In the genomic region with DNA sequence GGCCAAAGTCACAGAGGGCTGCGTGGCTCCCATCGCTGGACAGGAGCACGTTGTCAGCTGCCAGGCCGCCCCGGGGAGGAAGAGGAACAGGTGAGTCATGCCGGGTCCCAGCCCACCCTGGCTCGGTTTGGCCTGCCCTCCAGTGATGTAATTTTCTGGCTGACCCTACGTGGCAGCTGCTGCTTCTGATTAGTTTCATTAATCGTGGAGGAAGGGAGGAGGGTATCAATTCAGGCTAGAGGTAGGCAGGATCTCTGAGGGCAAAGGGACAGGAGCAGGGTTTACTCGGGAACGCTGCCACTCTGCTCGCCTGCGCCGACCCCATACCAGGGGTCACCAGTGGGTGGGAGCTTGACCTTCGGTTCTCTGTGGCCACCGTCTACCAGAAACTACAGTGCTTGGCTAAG, we compare ENCODE assay signal across 23 cellular contexts. TPM values are rescaled to one million over a fixed set of nuclear protein-coding genes. Genes with fewer than 3 reads are reported as not detected.
DNase-seq lines count a peak whose midpoint lies in the region; ATAC-seq and TF ChIP-seq lines count a peak whose summit lies in the region.
"Had no signal": no experiment of that assay in that cellular context is flagged by ENCODE, and none has a peak within 500 bp of the region (broad histone marks: within the 10 kb centered on the region; RNA-seq: fewer than 3 reads in every experiment).

No MANE protein-coding gene starts in this region.

- no peaks in the 10 kb centered on the region for H3K79me2 ChIP-seq in GM23248 (ENCODE audit: insufficient read depth)

- no peak overlapping the region for H3K4me2 ChIP-seq in GM23248 (ENCODE audit: unreplicated experiment)

- no peaks in the 10 kb centered on the region for H3K27me3 ChIP-seq in CD8-positive, alpha-beta T cell (ENCODE audit: insufficient read depth, low read length)
- no peaks in the 10 kb centered on the region for H3K27me3 ChIP-seq in GM23248 (replicated peaks; ENCODE audit: insufficient read depth)
- no peaks in the 10 kb centered on the region for H3K27me3 ChIP-seq in transverse colon
- H3K27me3 ChIP-seq: colonic mucosa, suprapubic skin had no signal

- H3K9me3 Mint-ChIP-seq in CD8-positive, alpha-beta T cell, result no peaks in the 10 kb centered on the region
- no peaks in the 10 kb centered on the region for H3K9me3 Mint-ChIP-seq in WTC11
- H3K9me3 Mint-ChIP-seq: CD8-positive, alpha-beta memory T cell had no signal

- peaks cover 55% of the 10 kb centered on the region for H3K36me3 Mint-ChIP-seq in CD8-positive, alpha-beta T cell
- peaks cover 9% of the 10 kb centered on the region; the same call in 1 of the 2 replicates for H3K36me3 Mint-ChIP-seq in WTC11

- H3K4me1 Mint-ChIP-seq in CD8-positive, alpha-beta T cell (ENCODE audit: low read depth), result peaks cover 12% of the 10 kb centered on the region
- H3K4me1 Mint-ChIP-seq in WTC11, result peaks cover 12% of the 10 kb centered on the region

- 57 to 60% methylated on average over 16 of the region's 16 CpGs for WGBS in GM23248 (ENCODE audit: low coverage in 1 of 2, low lambda C conversion rate in 2 of 2, missing lambda C conversion rate in 2 of 2), 2 experiments
- WGBS in transverse colon (ENCODE audit: low coverage in 1 of 2), 2 donors, result 92% methylated on average over 12 of the region's 16 CpGs; no CpG with 5 or more reads in 1 of the 2 donors

- no peaks in the 10 kb centered on the region for H3K9me2 ChIP-seq in GM23248 (ENCODE audit: insufficient read depth)

- no peak for TF ChIP-seq CTCF in CD8-positive, alpha-beta T cell (IDR thresholded peaks at IDR 0.05)
- TF ChIP-seq CTCF in WTC11 (IDR thresholded peaks at IDR 0.05) (no peak), transverse colon (IDR thresholded peaks at IDR 0.05) (no peak)

- peaks cover 6% of the 10 kb centered on the region; the same call in 1 of the 2 replicates for H3F3A ChIP-seq in GM23248 (ENCODE audit: insufficient read depth)

- no peaks in the 10 kb centered on the region for H3K27me3 Mint-ChIP-seq in CD8-positive, alpha-beta T cell (ENCODE audit: low read depth)
- no peaks in the 10 kb centered on the region for H3K27me3 Mint-ChIP-seq in WTC11 (ENCODE audit: low read depth)
- H3K27me3 Mint-ChIP-seq: activated CD8-positive, alpha-beta memory T cell treated with anti-CD3 and anti-CD28 coated beads, Interleukin-2, amount 10 ng/mL, durations not matched to agents 7 days and 5 days; CD8-positive, alpha-beta memory T cell had no signal

- H3K9ac ChIP-seq in GM23248, result no peak overlapping the region

- DNase-seq in CD8-positive, alpha-beta T cell, result no peak
- DNase-seq in GM23248, result peak; percentile 33
- no peak for DNase-seq in WTC11 (ENCODE audit: low spot score)
- peak; percentile 84 for DNase-seq in left lobe of liver (ENCODE audit: low spot score)
- no peak for DNase-seq in NCI-H1930 (lab: John Stamatoyannopoulos, UW)
- DNase-seq in transverse colon, result no peak
- DNase-seq: activated CD8-positive, alpha-beta memory T cell treated with anti-CD3 and anti-CD28 coated beads, Interleukin-2, amount 10 ng/mL, durations not matched to agents 7 days and 5 days; CD8-positive, alpha-beta memory T cell; colonic mucosa; GDM1; glutamatergic neuron; HCEC 1CT; KBM-7; left colon; midbrain; NCI-H187; NCI-H2227 treated with DMSO at 0.1 percent for 48 hours; NCI-H774; SHP77 had no signal

- TF ChIP-seq EP300 in transverse colon (IDR thresholded peaks at IDR 0.05; ENCODE audit: low read depth), result no peak

- H2AFZ ChIP-seq in GM23248, result no peak overlapping the region

- H3K27ac ChIP-seq in CD8-positive, alpha-beta T cell (ENCODE audit: low read depth, low read length), result no peak overlapping the region
- no peak overlapping the region for H3K27ac ChIP-seq in GM23248
- no peak overlapping the region for H3K27ac ChIP-seq in transverse colon
- H3K27ac ChIP-seq: colonic mucosa, suprapubic skin had no signal

- TF ChIP-seq POLR2A in transverse colon (IDR thresholded peaks at IDR 0.05), result no peak

- CTCF ChIA-PET in CD8-positive, alpha-beta T cell (lab: Charles Lee), result interaction anchor here (1.4 to 14.3 kb wide), 5 partner anchors 9 to 138 kb away, joined by 3 to 279 read pairs (median 104); partner anchors contain the start of genes ACBD4, FMNL1 and MAP3K14
- CTCF ChIA-PET in WTC11 (lab: Charles Lee), result interaction anchor here (1.2 to 4.8 kb wide), 5 partner anchors 18 to 111 kb away, joined by 4 to 32 read pairs (median 23); no protein-coding TSS in a partner anchor

- H3K27ac Mint-ChIP-seq in CD8-positive, alpha-beta T cell, result peak overlapping the region; percentile 67
- H3K27ac Mint-ChIP-seq in WTC11, result peak overlapping the region; percentile 13; the same call in 1 of the 2 replicates
- H3K27ac Mint-ChIP-seq: activated CD8-positive, alpha-beta memory T cell treated with anti-CD3 and anti-CD28 coated beads, Interleukin-2, amount 10 ng/mL, durations not matched to agents 7 days and 5 days had no signal

- intact Hi-C loops in CD8-positive, alpha-beta T cell (cut with DNase I, micrococcal nuclease), result no loop called here
- intact Hi-C loops in transverse colon (cut with DNase I; ENCODE audit: low total_unique reads), result no loop called here

- POLR2A ChIA-PET in CD8-positive, alpha-beta T cell (lab: Charles Lee), result no interaction called here
- POLR2A ChIA-PET in WTC11 (lab: Charles Lee), result no interaction called here

- no peak for ATAC-seq in CD8-positive, alpha-beta T cell
- ATAC-seq in WTC11 (no peak), left lobe of liver (peak; percentile 82), GM18873 (IDR thresholded peaks at IDR 0.05; ENCODE audit: low FRiP score, unreplicated experiment) (no peak)
- ATAC-seq: activated CD8-positive, alpha-beta memory T cell treated with anti-CD3 and anti-CD28 coated beads, Interleukin-2, amount 10 ng/mL, durations not matched to agents 7 days and 5 days; left colon had no signal

- H3K4me3 ChIP-seq in CD8-positive, alpha-beta T cell (ENCODE audit: low read depth, low read length), result no peak overlapping the region
- H3K4me3 ChIP-seq in GM23248, result no peak overlapping the region
- H3K4me3 ChIP-seq in transverse colon, result no peak overlapping the region
- H3K4me3 ChIP-seq: colonic mucosa, suprapubic skin had no signal

- no peaks in the 10 kb centered on the region for H4K20me1 ChIP-seq in GM23248 (ENCODE audit: insufficient read depth)

- no peak overlapping the region for H3K4me3 Mint-ChIP-seq in CD8-positive, alpha-beta T cell
- no peak overlapping the region for H3K4me3 Mint-ChIP-seq in WTC11
- H3K4me3 Mint-ChIP-seq: activated CD8-positive, alpha-beta memory T cell treated with anti-CD3 and anti-CD28 coated beads, Interleukin-2, amount 10 ng/mL, durations not matched to agents 7 days and 5 days; CD8-positive, alpha-beta memory T cell had no signal

- no peaks in the 10 kb centered on the region for H3K9me3 ChIP-seq in CD8-positive, alpha-beta T cell (ENCODE audit: low read length)
- H3K9me3 ChIP-seq in GM23248 (ENCODE audit: low read depth) (no peaks in the 10 kb centered on the region), transverse colon (no peaks in the 10 kb centered on the region)
- H3K9me3 ChIP-seq: colonic mucosa, suprapubic skin had no signal

- H3K4me1 ChIP-seq in CD8-positive, alpha-beta T cell (ENCODE audit: insufficient read depth, low read length), result no peaks in the 10 kb centered on the region
- peaks cover 3% of the 10 kb centered on the region; the same call in 1 of the 2 replicates for H3K4me1 ChIP-seq in GM23248 (ENCODE audit: insufficient read depth)
- peaks cover 9 to 28% (median 14%) of the 10 kb centered on the region in 4 donors for H3K4me1 ChIP-seq in transverse colon

- peaks cover 38% of the 10 kb centered on the region for H3K36me3 ChIP-seq in CD8-positive, alpha-beta T cell (ENCODE audit: insufficient read depth, low read length)
- H3K36me3 ChIP-seq in GM23248 (ENCODE audit: low read depth) (peaks cover 45% of the 10 kb centered on the region), transverse colon (peaks cover 0 to 45% (median 23%) of the 10 kb centered on the region in 4 donors)

- in situ Hi-C loops in GM23248 (cut with MboI), result loop anchor here (10.0 kb wide), 1 partner anchor 111 kb away; no protein-coding TSS in a partner anchor
- in situ Hi-C loops in transverse colon (cut with MboI; ENCODE audit: low pct_ligation_motif_present in 1 of 4, low pct_unique_long_range_greater_than_20kb in 1 of 4, low sequenced_read_pairs in 3 of 4), result loop anchor here in 1 of 4 donors (10.0 kb wide), 1 partner anchor 111 kb away; no protein-coding TSS in a partner anchor

TF ChIP-seq in WTC11, 78 proteins besides CTCF, POLR2A, EP300 and RAD21 (continues in another document):
- TF ChIP-seq, protein P1, sequence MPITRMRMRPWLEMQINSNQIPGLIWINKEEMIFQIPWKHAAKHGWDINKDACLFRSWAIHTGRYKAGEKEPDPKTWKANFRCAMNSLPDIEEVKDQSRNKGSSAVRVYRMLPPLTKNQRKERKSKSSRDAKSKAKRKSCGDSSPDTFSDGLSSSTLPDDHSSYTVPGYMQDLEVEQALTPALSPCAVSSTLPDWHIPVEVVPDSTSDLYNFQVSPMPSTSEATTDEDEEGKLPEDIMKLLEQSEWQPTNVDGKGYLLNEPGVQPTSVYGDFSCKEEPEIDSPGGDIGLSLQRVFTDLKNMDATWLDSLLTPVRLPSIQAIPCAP (CRISPR knock-in tag; IDR thresholded peaks at IDR 0.05), result no peak
- no peak for TF ChIP-seq ELF4 (CRISPR knock-in tag; IDR thresholded peaks at IDR 0.05; ENCODE audit: low read depth)
- TF ChIP-seq NR2C2 (CRISPR knock-in tag; IDR thresholded peaks at IDR 0.05), result no peak
- TF ChIP-seq NFATC4 (CRISPR knock-in tag; IDR thresholded peaks at IDR 0.05), result no peak
- no peak for TF ChIP-seq OVOL2 (CRISPR knock-in tag; IDR thresholded peaks at IDR 0.05; ENCODE audit: borderline replicate concordance)
- no peak for TF ChIP-seq TEAD4 (CRISPR knock-in tag; IDR thresholded peaks at IDR 0.05)
- TF ChIP-seq FOXP1 (CRISPR knock-in tag; IDR thresholded peaks at IDR 0.05; ENCODE audit: borderline replicate concordance), result no peak

RNA-seq across cellular contexts. Expression of gene SPATA32, which starts 11.7 kb away (rescaled TPM):
- total RNA-seq in CD8-positive, alpha-beta T cell, result under 1 TPM in 1 of 2 experiments, not detected in 1; 0.22 TPM
- not detected in 2 replicates for total RNA-seq in GM23248 (2014; rRNA removed; shearing (Covaris generic))
- not detected in 2 replicates for polyA plus RNA-seq in GM23248 (2016; fragmentation: Nextera tagmentation; extraction: Ambion mirVana)
- total RNA-seq in WTC11 (2021), result 0.14 to 0.15 TPM in 2 of 3 replicates, not detected in the other
- total RNA-seq in left lobe of liver, result not detected
- under 1 TPM in 1 of 4 donors, not detected in 3; 0.48 TPM for total RNA-seq in transverse colon
- total RNA-seq: colonic mucosa, fibroblast of lung, left colon, suprapubic skin had no signal
- polyA plus RNA-seq: fibroblast of lung, neural cell had no signal

RNA-seq across cellular contexts. Expression of gene MAP3K14, which starts 43.3 kb away (rescaled TPM):
- total RNA-seq in CD8-positive, alpha-beta T cell, result 10 to 100 TPM; 38.1 to 39.1 TPM
- total RNA-seq in GM23248 (2014; rRNA removed; shearing (Covaris generic)), result 3.0 and 4.2 TPM in 2 replicates
- polyA plus RNA-seq in GM23248 (2016; fragmentation: Nextera tagmentation; extraction: Ambion mirVana), result 2.7 and 3.4 TPM in 2 replicates
- 3.3 to 4.0 TPM (median 3.8 TPM) in 3 replicates for total RNA-seq in WTC11 (2021)
- 6.9 TPM for total RNA-seq in left lobe of liver
- 10 to 100 TPM; 13.0 to 33.7 (median 18.7) TPM for total RNA-seq in transverse colon

RNA-seq across cellular contexts. Expression of gene FMNL1, which starts 51.9 kb away (rescaled TPM):
- total RNA-seq in CD8-positive, alpha-beta T cell, result 100 to 1,000 TPM; 527 to 558 TPM
- 4.2 and 10.5 TPM in 2 replicates for total RNA-seq in GM23248 (2014; rRNA removed; shearing (Covaris generic))
- polyA plus RNA-seq in GM23248 (2016; fragmentation: Nextera tagmentation; extraction: Ambion mirVana), result 1.4 and 1.7 TPM in 2 replicates
- total RNA-seq in WTC11 (2021) (5.3 to 7.9 TPM (median 7.3 TPM) in 3 replicates), left lobe of liver (3.4 TPM), transverse colon (10 to 100 TPM in 2 of 4 donors, 1 to 10 TPM in 2; 1.2 to 17.5 (median 10.6) TPM)

Comparison
In these comparisons a context has a peak if more than half of its experiments do, and no peak if none do; other contexts are left out.
1. DNase-seq: peak in GM23248 (single experiment) and left lobe of liver (single experiment); none in CD8-positive, alpha-beta T cell (0 of 7), WTC11 (single experiment), NCI-H1930 (0 of 2) and transverse colon (single experiment).
2. RNA of gene FMNL1, which starts 51.9 kb away (total RNA-seq): 527 to 558 TPM in CD8-positive, alpha-beta T cell; 1.2 to 17.5 TPM in transverse colon, 5.3 to 7.9 TPM in WTC11, 4.2 to 10.5 TPM in GM23248 and 3.4 TPM in left lobe of liver (single experiment); every median in the first group is over 10 times any median in the second.